In genomic region chr3:152202976-152203626, GRCh38 we compare ENCODE assay signal across 10 cellular contexts.
DNase-seq lines count a peak whose midpoint lies in the region; ATAC-seq and TF ChIP-seq lines count a peak whose summit lies in the region.
"Had no signal": no experiment of that assay in that cellular context is flagged by ENCODE, and none has a peak within 500 bp of the region (broad histone marks: within the 10 kb centered on the region; RNA-seq: fewer than 3 reads in every experiment).

No MANE protein-coding gene starts in this region.

- H3K9ac ChIP-seq in MM.1S (ENCODE audit: low read length), result no peak overlapping the region
- H3K9ac ChIP-seq: BLaER1 treated with 17β-estradiol and CSF1 and Interleukin-3, amounts not matched to agents 10 nM and 100 nM had no signal

- TF ChIP-seq CTCF in MM.1S (IDR thresholded peaks at IDR 0.05; ENCODE audit: low read length) (no peak), foreskin keratinocyte (conservative IDR thresholded peaks at IDR 0.05) (no peak)

- peaks cover 7% of the 10 kb centered on the region for H3K36me3 Mint-ChIP-seq in T-helper 1 cell treated with Interleukin-12 subunit alpha and Interleukin-12 subunit beta and Interleukin-4 antibody, amounts not matched to agents 30 μg/mL and 1 μg/mL, for 36 hours (ENCODE audit: low read depth)
- peaks cover 25% of the 10 kb centered on the region for H3K36me3 Mint-ChIP-seq in effector memory CD8-positive, alpha-beta T cell (ENCODE audit: insufficient read depth)
- H3K36me3 Mint-ChIP-seq in stimulated activated naive B cell treated with anti-CD40 and anti-IgM and Interleukin-4, amounts not matched to agents 10 μg/mL and 1 μg/mL and 100 μg/mL, for 72 hours, result peaks cover 12 to 15% of the 10 kb centered on the region in 2 donors

- no peaks in the 10 kb centered on the region for H3K27me3 ChIP-seq in MM.1S (replicated peaks; ENCODE audit: insufficient read depth, low read length)
- H3K27me3 ChIP-seq in foreskin keratinocyte, result no peaks in the 10 kb centered on the region
- H3K27me3 ChIP-seq: SJSA1 had no signal

- peaks cover 30% of the 10 kb centered on the region for H3K79me2 ChIP-seq in MM.1S (ENCODE audit: low read length)

- no peaks in the 10 kb centered on the region for H3K36me3 ChIP-seq in MM.1S (replicated peaks; ENCODE audit: insufficient read depth, low read length)
- H3K36me3 ChIP-seq: BLaER1 treated with 17β-estradiol and CSF1 and Interleukin-3, amounts not matched to agents 10 nM and 100 nM; SJSA1 had no signal

- H3K9me3 Mint-ChIP-seq in T-helper 1 cell treated with Interleukin-12 subunit alpha and Interleukin-12 subunit beta and Interleukin-4 antibody, amounts not matched to agents 30 μg/mL and 1 μg/mL, for 36 hours, result no peaks in the 10 kb centered on the region
- no peaks in the 10 kb centered on the region for H3K9me3 Mint-ChIP-seq in effector memory CD8-positive, alpha-beta T cell
- peaks cover 3 to 9% of the 10 kb centered on the region in 2 donors for H3K9me3 Mint-ChIP-seq in stimulated activated naive B cell treated with anti-CD40 and anti-IgM and Interleukin-4, amounts not matched to agents 10 μg/mL and 1 μg/mL and 100 μg/mL, for 72 hours

- peak overlapping the region; percentile 5; the same call in 1 of the 2 replicates for H3K4me3 ChIP-seq in MM.1S (ENCODE audit: low read length)
- H3K4me3 ChIP-seq: BLaER1 treated with 17β-estradiol and CSF1 and Interleukin-3, amounts not matched to agents 10 nM and 100 nM; SJSA1 had no signal

- no peaks in the 10 kb centered on the region for H4K20me1 ChIP-seq in MM.1S (ENCODE audit: insufficient read depth, low read length)
- H4K20me1 ChIP-seq: BLaER1 treated with 17β-estradiol and CSF1 and Interleukin-3, amounts not matched to agents 10 nM and 100 nM had no signal

- peak overlapping the region; percentile 85 for H3K4me3 Mint-ChIP-seq in T-helper 1 cell treated with Interleukin-12 subunit alpha and Interleukin-12 subunit beta and Interleukin-4 antibody, amounts not matched to agents 30 μg/mL and 1 μg/mL, for 36 hours
- H3K4me3 Mint-ChIP-seq in effector memory CD8-positive, alpha-beta T cell, result peak overlapping the region; percentile 76 to 80
- peak overlapping the region; percentile 83 to 88 for H3K4me3 Mint-ChIP-seq in stimulated activated naive B cell treated with anti-CD40 and anti-IgM and Interleukin-4, amounts not matched to agents 10 μg/mL and 1 μg/mL and 100 μg/mL, for 72 hours

- H3F3A ChIP-seq in MM.1S (ENCODE audit: insufficient read depth, low read length), result peaks cover 22% of the 10 kb centered on the region

- H3K27me3 Mint-ChIP-seq in T-helper 1 cell treated with Interleukin-12 subunit alpha and Interleukin-12 subunit beta and Interleukin-4 antibody, amounts not matched to agents 30 μg/mL and 1 μg/mL, for 36 hours (ENCODE audit: low read depth), result no peaks in the 10 kb centered on the region
- H3K27me3 Mint-ChIP-seq in effector memory CD8-positive, alpha-beta T cell, result no peaks in the 10 kb centered on the region
- H3K27me3 Mint-ChIP-seq in stimulated activated naive B cell treated with anti-CD40 and anti-IgM and Interleukin-4, amounts not matched to agents 10 μg/mL and 1 μg/mL and 100 μg/mL, for 72 hours, result no peaks in the 10 kb centered on the region

- H3K9me2 ChIP-seq in MM.1S (replicated peaks; ENCODE audit: insufficient read depth, low read length), result no peaks in the 10 kb centered on the region

- H3K4me1 Mint-ChIP-seq in T-helper 1 cell treated with Interleukin-12 subunit alpha and Interleukin-12 subunit beta and Interleukin-4 antibody, amounts not matched to agents 30 μg/mL and 1 μg/mL, for 36 hours (ENCODE audit: low read depth), result peaks cover 67% of the 10 kb centered on the region
- peaks cover 31 to 43% of the 10 kb centered on the region in 2 donors for H3K4me1 Mint-ChIP-seq in effector memory CD8-positive, alpha-beta T cell (ENCODE audit: low read depth in 2 of 2)
- H3K4me1 Mint-ChIP-seq in stimulated activated naive B cell treated with anti-CD40 and anti-IgM and Interleukin-4, amounts not matched to agents 10 μg/mL and 1 μg/mL and 100 μg/mL, for 72 hours, result peaks cover 16 to 60% of the 10 kb centered on the region in 2 donors

- no peak overlapping the region for H3K27ac ChIP-seq in MM.1S (ENCODE audit: low read length)
- no peak overlapping the region for H3K27ac ChIP-seq in foreskin keratinocyte
- H3K27ac ChIP-seq in substantia nigra (ENCODE audit: low read depth, low read length, poor library complexity, severe bottlenecking), result no peak overlapping the region
- H3K27ac ChIP-seq: BLaER1 treated with 17β-estradiol and CSF1 and Interleukin-3, amounts not matched to agents 10 nM and 100 nM; SJSA1 had no signal

- H3K4me2 ChIP-seq in MM.1S (ENCODE audit: low read depth, low read length), result peak overlapping the region; percentile 12; the same call in 1 of the 2 replicates
- H3K4me2 ChIP-seq: BLaER1 treated with 17β-estradiol and CSF1 and Interleukin-3, amounts not matched to agents 10 nM and 100 nM had no signal

- no peak for ATAC-seq in effector memory CD8-positive, alpha-beta T cell (replicated peaks)
- ATAC-seq in stimulated activated naive B cell treated with anti-CD40 and anti-IgM and Interleukin-4, amounts not matched to agents 10 μg/mL and 1 μg/mL and 100 μg/mL, for 72 hours (replicated peaks), result peak; percentile 56 to 63
- ATAC-seq in foreskin keratinocyte, result no peak

- no peaks in the 10 kb centered on the region for H3K9me3 ChIP-seq in MM.1S (replicated peaks; ENCODE audit: insufficient read depth, low read length)
- H3K9me3 ChIP-seq: SJSA1 had no signal

- H3K4me1 ChIP-seq in MM.1S (ENCODE audit: low read length) (no peaks in the 10 kb centered on the region), foreskin keratinocyte (peaks cover 9% of the 10 kb centered on the region)
- H3K4me1 ChIP-seq: SJSA1 had no signal

- no peak for DNase-seq in T-helper 1 cell
- DNase-seq in MM.1S, result peak; percentile 10
- DNase-seq in effector memory CD8-positive, alpha-beta T cell, result no peak
- DNase-seq in stimulated activated naive B cell treated with anti-CD40 and anti-IgM and Interleukin-4, amounts not matched to agents 10 μg/mL and 1 μg/mL and 100 μg/mL, for 72 hours, result no peak
- DNase-seq in retina, result no peak
- no peak for DNase-seq in foreskin keratinocyte
- no peak for DNase-seq in substantia nigra (lab: John Stamatoyannopoulos, UW)

- H2AFZ ChIP-seq in MM.1S (ENCODE audit: low read length), result no peak overlapping the region

- peak overlapping the region; percentile 85 for H3K27ac Mint-ChIP-seq in T-helper 1 cell treated with Interleukin-12 subunit alpha and Interleukin-12 subunit beta and Interleukin-4 antibody, amounts not matched to agents 30 μg/mL and 1 μg/mL, for 36 hours
- peak overlapping the region; percentile 76 to 87 for H3K27ac Mint-ChIP-seq in effector memory CD8-positive, alpha-beta T cell
- H3K27ac Mint-ChIP-seq in stimulated activated naive B cell treated with anti-CD40 and anti-IgM and Interleukin-4, amounts not matched to agents 10 μg/mL and 1 μg/mL and 100 μg/mL, for 72 hours, result peak overlapping the region; percentile 97

Comparison
In these comparisons a context has a peak if more than half of its experiments do, and no peak if none do; other contexts are left out.
1. ATAC-seq: peak in stimulated activated naive B cell treated with anti-CD40 and anti-IgM and Interleukin-4, amounts not matched to agents 10 μg/mL and 1 μg/mL and 100 μg/mL, for 72 hours (2 of 2); none in effector memory CD8-positive, alpha-beta T cell (single experiment) and foreskin keratinocyte (single experiment).
2. Peak in every context shown above with its lines, with median percentiles within 50 percentile points of each other: H3K27ac Mint-ChIP-seq and H3K4me3 Mint-ChIP-seq.